In the genomic region with DNA sequence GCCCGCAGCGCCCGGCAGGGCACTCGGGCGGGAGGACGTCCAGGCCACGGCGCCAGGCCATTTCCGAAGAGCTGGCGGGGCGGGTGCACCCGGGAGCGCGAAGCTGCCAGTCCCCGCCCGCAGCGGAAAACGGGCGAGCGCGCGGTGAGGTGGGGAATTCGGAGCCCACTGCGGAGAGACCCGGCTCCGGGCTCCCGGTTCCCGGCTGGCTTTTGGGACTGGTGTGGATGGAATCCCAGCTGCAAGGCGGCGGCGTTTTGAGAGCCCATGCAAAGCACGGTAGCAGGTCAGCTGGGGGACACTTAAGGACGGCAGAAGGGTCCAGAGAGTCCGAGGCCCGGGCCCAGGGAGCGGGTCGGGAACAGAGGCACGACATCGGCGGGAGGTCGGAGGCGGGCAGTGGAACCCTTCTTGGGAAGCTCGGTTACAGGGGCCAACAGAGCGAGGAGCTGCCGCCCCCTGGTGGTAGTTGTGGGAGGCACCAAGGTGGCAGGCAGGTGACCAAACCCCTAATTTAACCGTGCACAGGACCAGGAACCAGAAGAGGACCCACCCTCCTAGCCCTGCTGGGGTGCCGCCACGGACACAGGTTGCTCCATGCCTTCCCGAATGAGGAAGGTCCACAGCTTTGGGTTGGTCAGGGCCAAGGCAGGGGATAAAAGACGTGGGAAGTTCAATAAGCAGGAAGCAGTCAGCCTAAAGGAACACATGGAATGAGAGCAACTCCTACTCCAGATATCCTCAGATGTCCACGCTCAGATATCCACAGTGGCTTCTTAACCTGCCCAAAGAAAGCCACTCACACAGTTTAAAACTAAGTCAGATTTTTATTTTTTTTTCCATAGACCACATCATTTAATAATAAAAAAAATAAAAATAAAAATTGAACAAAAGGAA, we compare ENCODE assay signal across 9 cellular contexts. TPM values are rescaled to one million over a fixed set of nuclear protein-coding genes. Genes with fewer than 3 reads are reported as not detected.
DNase-seq lines count a peak whose midpoint lies in the region; ATAC-seq and TF ChIP-seq lines count a peak whose summit lies in the region.
"Had no signal": no experiment of that assay in that cellular context is flagged by ENCODE, and none has a peak within 500 bp of the region (broad histone marks: within the 10 kb centered on the region; RNA-seq: fewer than 3 reads in every experiment).

No MANE protein-coding gene starts in this region.

- peaks cover 17% of the 10 kb centered on the region for H3K4me1 ChIP-seq in CD4-positive, alpha-beta memory T cell (ENCODE audit: insufficient read depth, low read length)
- H3K4me1 ChIP-seq in Karpas-422 (ENCODE audit: low read length): peaks cover 19% of the 10 kb centered on the region
- H3K4me1 ChIP-seq in neutrophil (ENCODE audit: control insufficient read depth in 1 of 2, insufficient read depth in 1 of 2, low read depth in 1 of 2, low read length in 1 of 2): peaks cover 20 to 22% of the 10 kb centered on the region in 2 experiments
- H3K4me1 ChIP-seq in testis: peaks cover 17% of the 10 kb centered on the region

- H3K9me3 ChIP-seq in CD4-positive, alpha-beta memory T cell (ENCODE audit: control insufficient read depth in 1 of 2, low read length in 2 of 2): no peaks in the 10 kb centered on the region
- H3K9me3 ChIP-seq in Karpas-422 (ENCODE audit: low read length): no peaks in the 10 kb centered on the region
- no peaks in the 10 kb centered on the region for H3K9me3 ChIP-seq in neutrophil
- H3K9me3 ChIP-seq in testis: no peaks in the 10 kb centered on the region

- peaks cover 0 to 1% of the 10 kb centered on the region in 2 donors for H3K27me3 Mint-ChIP-seq in CD4-positive, alpha-beta memory T cell

- POLR2A ChIA-PET in CD4-positive, alpha-beta memory T cell (lab: Charles Lee; ENCODE audit: partially characterized antibody): interaction anchor here (0.6 to 9.4 kb wide), 22 partner anchors 10 to 1156 kb away, joined by 3 to 82 read pairs (median 4); a partner anchor contains a TSS

- H3K9me3 Mint-ChIP-seq in CD4-positive, alpha-beta memory T cell: no peaks in the 10 kb centered on the region

- CTCF ChIA-PET in CD4-positive, alpha-beta memory T cell (lab: Charles Lee; ENCODE audit: partially characterized antibody): interaction anchor here (0.8 to 19.0 kb wide), 24 partner anchors 9 to 1217 kb away, joined by 3 to 1070 read pairs (median 6); a partner anchor contains a TSS

- H3K79me2 ChIP-seq in Karpas-422 (ENCODE audit: low read length): no peaks in the 10 kb centered on the region

- H3K36me3 ChIP-seq in CD4-positive, alpha-beta memory T cell (ENCODE audit: insufficient read depth, low read length): peaks cover 30% of the 10 kb centered on the region
- H3K36me3 ChIP-seq in Karpas-422 (ENCODE audit: insufficient read depth, low read length) (peaks cover 21% of the 10 kb centered on the region), neutrophil (peaks cover 45% of the 10 kb centered on the region), testis (ENCODE audit: low read depth, missing control alignments) (no peaks in the 10 kb centered on the region)

- peak overlapping the region in 6 of 7 donors; percentile 60 to 83 (median 82) for H3K27ac Mint-ChIP-seq in CD4-positive, alpha-beta memory T cell

- no peak for TF ChIP-seq POLR2A in testis (IDR thresholded peaks at IDR 0.05)

- peaks cover 26 to 42% of the 10 kb centered on the region in 2 donors for H3K36me3 Mint-ChIP-seq in CD4-positive, alpha-beta memory T cell

- H4K20me1 ChIP-seq in Karpas-422 (ENCODE audit: insufficient read depth, low read depth, low read length): peaks cover 9% of the 10 kb centered on the region

- H3K4me3 ChIP-seq in CD4-positive, alpha-beta memory T cell (ENCODE audit: low read length in 2 of 2): peak overlapping the region; percentile 36 to 89
- H3K4me3 ChIP-seq in Karpas-422 (ENCODE audit: low read length): peak overlapping the region; percentile 71
- H3K4me3 ChIP-seq in foreskin fibroblast (ENCODE audit: low read depth in 1 of 2, low read length in 2 of 2): peak overlapping the region; percentile 61 to 63
- peak overlapping the region; percentile 71 to 84 for H3K4me3 ChIP-seq in neutrophil (ENCODE audit: low read depth in 1 of 2, low read length in 1 of 2)
- peak overlapping the region; percentile 68 to 70 for H3K4me3 ChIP-seq in testis

- intact Hi-C loops in CD4-positive, alpha-beta memory T cell (cut with micrococcal nuclease): loop anchor here (1.0 to 5.0 kb wide), 8 partner anchors 11 to 487 kb away; a partner anchor contains a TSS
- intact Hi-C loops in testis (cut with DNase I; ENCODE audit: low total_unique reads): loop anchor here (5.0 kb wide), 1 partner anchor 71 kb away; no protein-coding TSS in a partner anchor

- no peaks in the 10 kb centered on the region for H3K9me2 ChIP-seq in Karpas-422 (replicated peaks; ENCODE audit: insufficient read depth, low read length)

- peak; percentile 56 for ATAC-seq in GM21619 (IDR thresholded peaks at IDR 0.05; ENCODE audit: unreplicated experiment)

- peak overlapping the region; percentile 94 for H3K4me2 ChIP-seq in Karpas-422 (ENCODE audit: low read depth, low read length, poor library complexity, severe bottlenecking)

- TF ChIP-seq CTCF in foreskin fibroblast (IDR thresholded peaks at IDR 0.05; ENCODE audit: low read depth, low read length) (peak; percentile 95), neutrophil (IDR thresholded peaks at IDR 0.05) (peak; percentile 93), testis (IDR thresholded peaks at IDR 0.05) (peak; percentile 93 to 96 (median 95))

- 0 to 2% methylated on average over 19 to 50 of the region's 51 CpGs for WGBS in testis, 2 donors

- H3K27ac ChIP-seq in CD4-positive, alpha-beta memory T cell (ENCODE audit: low read depth, low read length): peak overlapping the region; percentile 36
- H3K27ac ChIP-seq in Karpas-422 (ENCODE audit: low read length): no peak overlapping the region
- no peak overlapping the region for H3K27ac ChIP-seq in neutrophil
- peak overlapping the region in 1 of 2 donors; percentile 59 for H3K27ac ChIP-seq in testis

- peak; percentile 80 to 84 (median 82) for DNase-seq in CD4-positive, alpha-beta memory T cell
- DNase-seq in Karpas-422 (peak; percentile 96), foreskin fibroblast (peak; percentile 72 to 92), testis (peak; percentile 92), NCI-H524 treated with DMSO at 0.1 percent for 48 hours (lab: John Stamatoyannopoulos, UW) (no peak)
- DNase-seq in activated T-cell treated with anti-CD3 and anti-CD28 coated beads, Interleukin-2, amount 50 U/mL, for 48 hours: peak; percentile 92 to 93

- H3K9ac ChIP-seq in Karpas-422 (ENCODE audit: low read length): peak overlapping the region; percentile 70

- no peak overlapping the region for H2AFZ ChIP-seq in Karpas-422 (ENCODE audit: low read length)

- H3K27me3 ChIP-seq in CD4-positive, alpha-beta memory T cell (ENCODE audit: insufficient read depth, low read length): no peaks in the 10 kb centered on the region
- no peaks in the 10 kb centered on the region for H3K27me3 ChIP-seq in Karpas-422 (ENCODE audit: low read length)
- H3K27me3 ChIP-seq in neutrophil: peaks cover 13% of the 10 kb centered on the region
- H3K27me3 ChIP-seq in testis: no peaks in the 10 kb centered on the region

- peak overlapping the region; percentile 84 to 91 (median 88) for H3K4me3 Mint-ChIP-seq in CD4-positive, alpha-beta memory T cell

- H3K4me1 Mint-ChIP-seq in CD4-positive, alpha-beta memory T cell: peaks cover 11 to 21% (median 15%) of the 10 kb centered on the region in 4 donors

RNA-seq across cellular contexts. Expression of a gene that starts 0.7 kb away (rescaled TPM):
- total RNA-seq in CD4-positive, alpha-beta memory T cell: 1 to 10 TPM; 1.3 to 1.6 TPM
- under 1 TPM; 0.15 to 0.53 TPM for polyA plus RNA-seq in CD4-positive, alpha-beta memory T cell
- 0.34 and 1.0 TPM in 2 replicates for total RNA-seq in Karpas-422 (2014; rRNA removed; shearing (Covaris generic); ENCODE audit: low replicate concordance)
- 10 to 100 TPM; 10.2 TPM for total RNA-seq in testis
- 3.9 TPM for polyA plus RNA-seq in testis (ENCODE audit: insufficient read depth, low read depth, low replicate concordance)

RNA-seq across cellular contexts. Expression of a gene that starts 16.0 kb away (rescaled TPM):
- not detected for total RNA-seq in CD4-positive, alpha-beta memory T cell
- not detected for polyA plus RNA-seq in CD4-positive, alpha-beta memory T cell
- not detected in 2 replicates for total RNA-seq in Karpas-422 (2014; rRNA removed; shearing (Covaris generic); ENCODE audit: low replicate concordance)
- total RNA-seq in testis: under 1 TPM; 0.12 to 0.31 TPM
- polyA plus RNA-seq in testis (ENCODE audit: insufficient read depth, low read depth, low replicate concordance): 0.20 TPM
- total RNA-seq: glomerular endothelial cell had no signal

RNA-seq across cellular contexts. Expression of a gene that starts 23.3 kb away (rescaled TPM):
- total RNA-seq in CD4-positive, alpha-beta memory T cell: 10 to 100 TPM; 31.4 to 33.6 TPM
- polyA plus RNA-seq in CD4-positive, alpha-beta memory T cell: 10 to 100 TPM; 52.9 to 56.6 TPM
- 65.4 and 67.1 TPM in 2 replicates for total RNA-seq in Karpas-422 (2014; rRNA removed; shearing (Covaris generic); ENCODE audit: low replicate concordance)
- 100 to 1,000 TPM in 1 of 2 donors, 10 to 100 TPM in 1; 97.2 to 123 TPM for total RNA-seq in testis
- 145 TPM for polyA plus RNA-seq in testis (ENCODE audit: insufficient read depth, low read depth, low replicate concordance)

RNA-seq across cellular contexts. Expression of a gene that starts 36.9 kb away (rescaled TPM):
- 100 to 1,000 TPM; 317 to 327 TPM for total RNA-seq in CD4-positive, alpha-beta memory T cell
- 10 to 100 TPM in 1 of 2 donors, 1 to 10 TPM in 1; 1.2 to 20.5 TPM for polyA plus RNA-seq in CD4-positive, alpha-beta memory T cell
- 125 and 159 TPM in 2 replicates for total RNA-seq in Karpas-422 (2014; rRNA removed; shearing (Covaris generic); ENCODE audit: low replicate concordance)
- 100 to 1,000 TPM; 209 to 216 TPM for total RNA-seq in testis
- 151 TPM for polyA plus RNA-seq in testis (ENCODE audit: insufficient read depth, low read depth, low replicate concordance)

RNA-seq across cellular contexts. Expression of a gene that starts 37.3 kb away (rescaled TPM):
- total RNA-seq in CD4-positive, alpha-beta memory T cell: 10 to 100 TPM; 49.7 to 54.0 TPM
- polyA plus RNA-seq in CD4-positive, alpha-beta memory T cell: 100 to 1,000 TPM in 1 of 2 donors, 10 to 100 TPM in 1; 80.1 to 147 TPM
- 52.6 and 69.3 TPM in 2 replicates for total RNA-seq in Karpas-422 (2014; rRNA removed; shearing (Covaris generic); ENCODE audit: low replicate concordance)
- 10 to 100 TPM; 17.7 to 26.9 TPM for total RNA-seq in testis
- 60.8 TPM for polyA plus RNA-seq in testis (ENCODE audit: insufficient read depth, low read depth, low replicate concordance)
